In genomic region chr9:135655317-135656003, GRCh38 we compare ENCODE assay signal across 17 cellular contexts. TPM values are rescaled to one million over a fixed set of nuclear protein-coding genes. Genes with fewer than 3 reads are reported as not detected.
DNase-seq lines count a peak whose midpoint lies in the region; ATAC-seq and TF ChIP-seq lines count a peak whose summit lies in the region.
"Had no signal": no experiment of that assay in that cellular context is flagged by ENCODE, and none has a peak within 500 bp of the region (broad histone marks: within the 10 kb centered on the region; RNA-seq: fewer than 3 reads in every experiment).

No MANE protein-coding gene starts in this region.

- CTCF ChIA-PET in SK-N-SH (lab: Yijun Ruan, JAX), result no interaction called here

- no peaks in the 10 kb centered on the region for H3K9me2 ChIP-seq in SK-N-SH

- no peak overlapping the region for H3K9ac ChIP-seq in SK-N-SH
- H3K9ac ChIP-seq: BLaER1 treated with 17β-estradiol and CSF1 and Interleukin-3, amounts not matched to agents 10 nM and 100 nM; GM23248 had no signal

- H3K4me2 ChIP-seq in SK-N-SH, result no peak overlapping the region

- H3K36me3 Mint-ChIP-seq in natural killer cell treated with Interleukin-12 subunit alpha and Interleukin-12 subunit beta and Interleukin-15 and Interleukin-18, amount 100 ng/mL, for 72 hours, result peaks cover 1% of the 10 kb centered on the region
- no peaks in the 10 kb centered on the region for H3K36me3 Mint-ChIP-seq in stimulated activated memory B cell treated with anti-CD40 and anti-IgM and Interleukin-4, amounts not matched to agents 10 μg/mL and 1 μg/mL and 100 μg/mL, for 72 hours

- H3K9me3 ChIP-seq in SK-N-SH, result no peaks in the 10 kb centered on the region

- H3K4me1 Mint-ChIP-seq in natural killer cell treated with Interleukin-12 subunit alpha and Interleukin-12 subunit beta and Interleukin-15 and Interleukin-18, amount 100 ng/mL, for 72 hours (ENCODE audit: low read depth in 2 of 2), result no peaks in the 10 kb centered on the region
- no peaks in the 10 kb centered on the region for H3K4me1 Mint-ChIP-seq in stimulated activated memory B cell treated with anti-CD40 and anti-IgM and Interleukin-4, amounts not matched to agents 10 μg/mL and 1 μg/mL and 100 μg/mL, for 72 hours

- intact Hi-C loops in left ventricle myocardium superior (cut with micrococcal nuclease), result no loop called here

- no peak overlapping the region for H3K4me3 Mint-ChIP-seq in natural killer cell treated with Interleukin-12 subunit alpha and Interleukin-12 subunit beta and Interleukin-15 and Interleukin-18, amount 100 ng/mL, for 72 hours
- no peak overlapping the region for H3K4me3 Mint-ChIP-seq in stimulated activated memory B cell treated with anti-CD40 and anti-IgM and Interleukin-4, amounts not matched to agents 10 μg/mL and 1 μg/mL and 100 μg/mL, for 72 hours
- H3K4me3 Mint-ChIP-seq: CD4-positive, alpha-beta T cell had no signal

- H3K27ac Mint-ChIP-seq in natural killer cell treated with Interleukin-12 subunit alpha and Interleukin-12 subunit beta and Interleukin-15 and Interleukin-18, amount 100 ng/mL, for 72 hours, result no peak overlapping the region
- no peak overlapping the region for H3K27ac Mint-ChIP-seq in stimulated activated memory B cell treated with anti-CD40 and anti-IgM and Interleukin-4, amounts not matched to agents 10 μg/mL and 1 μg/mL and 100 μg/mL, for 72 hours
- H3K27ac Mint-ChIP-seq: CD4-positive, alpha-beta T cell had no signal

- 45% methylated on average over 10 of the region's 18 CpGs for WGBS in SK-N-SH (ENCODE audit: low lambda C conversion rate)

- H3K4me3 ChIP-seq in SK-N-SH (ENCODE audit: low read depth in 2 of 2, low read length in 1 of 2) (no peak overlapping the region), coronary artery (no peak overlapping the region)
- H3K4me3 ChIP-seq: BLaER1 treated with 17β-estradiol and CSF1 and Interleukin-3, amounts not matched to agents 10 nM and 100 nM; GM23248 had no signal

- no peak overlapping the region for H2AFZ ChIP-seq in SK-N-SH (ENCODE audit: low read depth)
- H2AFZ ChIP-seq: GM23248 had no signal

- POLR2A ChIA-PET in SK-N-SH (lab: Yijun Ruan, JAX), result no interaction called here

- H3K79me2 ChIP-seq in SK-N-SH (ENCODE audit: insufficient read depth), result no peaks in the 10 kb centered on the region

- no peaks in the 10 kb centered on the region for H3K36me3 ChIP-seq in SK-N-SH (replicated peaks in 1 of 2; ENCODE audit: control insufficient read depth in 1 of 2, insufficient read depth in 2 of 2, low read length in 1 of 2)
- H3K36me3 ChIP-seq: BLaER1 treated with 17β-estradiol and CSF1 and Interleukin-3, amounts not matched to agents 10 nM and 100 nM had no signal

- peaks cover 3 to 11% of the 10 kb centered on the region in 2 donors for H3K27me3 Mint-ChIP-seq in natural killer cell treated with Interleukin-12 subunit alpha and Interleukin-12 subunit beta and Interleukin-15 and Interleukin-18, amount 100 ng/mL, for 72 hours
- H3K27me3 Mint-ChIP-seq in stimulated activated memory B cell treated with anti-CD40 and anti-IgM and Interleukin-4, amounts not matched to agents 10 μg/mL and 1 μg/mL and 100 μg/mL, for 72 hours, result peaks cover 27% of the 10 kb centered on the region

- no peaks in the 10 kb centered on the region; a peak in 1 of 4 replicates for H3K4me1 ChIP-seq in SK-N-SH (ENCODE audit: control insufficient read depth in 1 of 2, insufficient read depth in 2 of 2, low read depth in 1 of 2, low read length in 1 of 2)

- no peak for TF ChIP-seq CTCF in SK-N-SH (IDR thresholded peaks at IDR 0.05)
- TF ChIP-seq CTCF in coronary artery (IDR thresholded peaks at IDR 0.05), result no peak

- TF ChIP-seq EP300 in SK-N-SH (IDR thresholded peaks at IDR 0.05; ENCODE audit: borderline replicate concordance in 1 of 2, low read depth in 1 of 2, low read length in 1 of 2), result no peak

- no peaks in the 10 kb centered on the region for H3F3A ChIP-seq in SK-N-SH (replicated peaks; ENCODE audit: insufficient read depth)

- ATAC-seq in SK-N-SH treated with all-trans-retinoic acid at 6 μM for 48 hours, result no peak
- peak; percentile 32 to 36 for ATAC-seq in natural killer cell treated with Interleukin-12 subunit alpha and Interleukin-12 subunit beta and Interleukin-15 and Interleukin-18, amount 100 ng/mL, for 72 hours
- peak; percentile 36 for ATAC-seq in stimulated activated memory B cell treated with anti-CD40 and anti-IgM and Interleukin-4, amounts not matched to agents 10 μg/mL and 1 μg/mL and 100 μg/mL, for 72 hours
- no peak for ATAC-seq in left ventricle myocardium superior

- H4K20me1 ChIP-seq in SK-N-SH (ENCODE audit: insufficient read depth), result no peaks in the 10 kb centered on the region
- H4K20me1 ChIP-seq: BLaER1 treated with 17β-estradiol and CSF1 and Interleukin-3, amounts not matched to agents 10 nM and 100 nM had no signal

- TF ChIP-seq RAD21 in SK-N-SH (IDR thresholded peaks at IDR 0.05; ENCODE audit: low read length), result no peak

- peaks cover 1% of the 10 kb centered on the region for H3K9me3 Mint-ChIP-seq in natural killer cell treated with Interleukin-12 subunit alpha and Interleukin-12 subunit beta and Interleukin-15 and Interleukin-18, amount 100 ng/mL, for 72 hours
- H3K9me3 Mint-ChIP-seq in stimulated activated memory B cell treated with anti-CD40 and anti-IgM and Interleukin-4, amounts not matched to agents 10 μg/mL and 1 μg/mL and 100 μg/mL, for 72 hours, result peaks cover under 1% of the 10 kb centered on the region
- H3K9me3 Mint-ChIP-seq: CD4-positive, alpha-beta T cell had no signal

- no peaks in the 10 kb centered on the region for H3K27me3 ChIP-seq in SK-N-SH (ENCODE audit: insufficient read depth)
- H3K27me3 ChIP-seq: BLaER1 treated with 17β-estradiol and CSF1 and Interleukin-3, amounts not matched to agents 10 nM and 100 nM had no signal

- DNase-seq in SK-N-SH, result peak; percentile 34
- peak; percentile 69 for DNase-seq in coronary artery (ENCODE audit: low spot score)
- DNase-seq in natural killer cell treated with Interleukin-12 subunit alpha and Interleukin-12 subunit beta and Interleukin-15 and Interleukin-18, amount 100 ng/mL, for 72 hours (ENCODE audit: low spot score), result no peak
- no peak for DNase-seq in GM19238 (ENCODE audit: insufficient read length, low spot score)
- no peak for DNase-seq in left ventricle myocardium superior
- DNase-seq in NCI-H2029 treated with DMSO at 0.1 percent for 48 hours (lab: John Stamatoyannopoulos, UW), result no peak
- DNase-seq: CD4-positive, alpha-beta T cell; DMS153; DMS79 treated with DMSO at 0.1 percent for 48 hours; GDM1; GM23248; IMR-90 had no signal

- H3K27ac ChIP-seq in SK-N-SH (ENCODE audit: low read depth in 2 of 2, low read length in 1 of 2), result no peak overlapping the region
- H3K27ac ChIP-seq in coronary artery, result no peak overlapping the region
- H3K27ac ChIP-seq: 22Rv1; BLaER1 treated with 17β-estradiol and CSF1 and Interleukin-3, amounts not matched to agents 10 nM and 100 nM; GM23248 had no signal

TF ChIP-seq in SK-N-SH, 30 proteins besides CTCF, POLR2A, EP300 and RAD21 (continues in another document):
- TF ChIP-seq IRF3 (IDR thresholded peaks at IDR 0.05; ENCODE audit: low read depth, low read length) (no peak), NFIC (IDR thresholded peaks at IDR 0.05; ENCODE audit: borderline replicate concordance) (no peak), RXRA (IDR thresholded peaks at IDR 0.05; ENCODE audit: borderline replicate concordance, low read depth) (no peak)

TF ChIP-seq in SK-N-SH treated with all-trans-retinoic acid at 6 μM for 48 hours, 23 proteins besides CTCF, POLR2A, EP300 and RAD21 (continues in another document):
- no peak for TF ChIP-seq TSHZ2 (CRISPR knock-in tag; IDR thresholded peaks at IDR 0.05)

RNA-seq across cellular contexts. Expression of gene LCN9, which starts 7.6 kb away (rescaled TPM):
- not detected in 2 replicates for polyA plus RNA-seq in SK-N-SH (2012; rRNA removed)
- not detected in 2 replicates for polyA plus RNA-seq in SK-N-SH (2012; cell fraction: cytosol; rRNA removed)
- polyA plus RNA-seq in SK-N-SH (2012; cell fraction: nucleus; rRNA removed), result not detected in 2 replicates
- total RNA-seq in natural killer cell treated with Interleukin-12 subunit alpha and Interleukin-12 subunit beta and Interleukin-15 and Interleukin-18, amount 100 ng/mL, for 72 hours, result not detected
- not detected for total RNA-seq in left ventricle myocardium superior
- total RNA-seq: CD4-positive, alpha-beta T cell; GM23248; HT-29; IMR-90 had no signal
- polyA plus RNA-seq: GM23248, IMR-90 had no signal

RNA-seq across cellular contexts. Expression of gene GLT6D1, which starts 16.1 kb away (rescaled TPM):
- not detected in 2 replicates for polyA plus RNA-seq in SK-N-SH (2012; rRNA removed)
- not detected in 2 replicates for polyA plus RNA-seq in SK-N-SH (2012; cell fraction: cytosol; rRNA removed)
- not detected in 2 replicates for polyA plus RNA-seq in SK-N-SH (2012; cell fraction: nucleus; rRNA removed)
- not detected for total RNA-seq in natural killer cell treated with Interleukin-12 subunit alpha and Interleukin-12 subunit beta and Interleukin-15 and Interleukin-18, amount 100 ng/mL, for 72 hours
- not detected for total RNA-seq in left ventricle myocardium superior
- total RNA-seq: CD4-positive, alpha-beta T cell; GM23248; HT-29; IMR-90 had no signal
- polyA plus RNA-seq: GM23248, IMR-90 had no signal

RNA-seq across cellular contexts. Expression of gene SOHLH1, which starts 43.8 kb away (rescaled TPM):
- not detected in 2 replicates for polyA plus RNA-seq in SK-N-SH (2012; rRNA removed)
- polyA plus RNA-seq in SK-N-SH (2012; cell fraction: cytosol; rRNA removed), result not detected in 2 replicates
- polyA plus RNA-seq in SK-N-SH (2012; cell fraction: nucleus; rRNA removed), result not detected in 2 replicates
- not detected for total RNA-seq in natural killer cell treated with Interleukin-12 subunit alpha and Interleukin-12 subunit beta and Interleukin-15 and Interleukin-18, amount 100 ng/mL, for 72 hours
- total RNA-seq in left ventricle myocardium superior, result not detected
- total RNA-seq: CD4-positive, alpha-beta T cell; GM23248; HT-29; IMR-90 had no signal
- polyA plus RNA-seq: GM23248, IMR-90 had no signal

RNA-seq across cellular contexts. Expression of gene KCNT1, which starts 46.5 kb away (rescaled TPM):
- 0.08 and 0.26 TPM in 2 replicates for polyA plus RNA-seq in SK-N-SH (2012; rRNA removed)
- 0.15 and 0.31 TPM in 2 replicates for polyA plus RNA-seq in SK-N-SH (2012; cell fraction: cytosol; rRNA removed)
- polyA plus RNA-seq in SK-N-SH (2012; cell fraction: nucleus; rRNA removed), result 0.89 and 1.3 TPM in 2 replicates
- not detected for total RNA-seq in natural killer cell treated with Interleukin-12 subunit alpha and Interleukin-12 subunit beta and Interleukin-15 and Interleukin-18, amount 100 ng/mL, for 72 hours
- total RNA-seq in left ventricle myocardium superior, result 3.1 TPM
- total RNA-seq: GM23248, HT-29, IMR-90 had no signal
- polyA plus RNA-seq: GM23248, IMR-90 had no signal

Comparison
In these comparisons a context has a peak if more than half of its experiments do, and no peak if none do; other contexts are left out.
1. DNase-seq: peak in SK-N-SH (single experiment) and coronary artery (single experiment); none in natural killer cell treated with Interleukin-12 subunit alpha and Interleukin-12 subunit beta and Interleukin-15 and Interleukin-18, amount 100 ng/mL, for 72 hours (single experiment), GM19238 (single experiment), left ventricle myocardium superior (single experiment) and NCI-H2029 treated with DMSO at 0.1 percent for 48 hours (single experiment).
2. ATAC-seq: peak in natural killer cell treated with Interleukin-12 subunit alpha and Interleukin-12 subunit beta and Interleukin-15 and Interleukin-18, amount 100 ng/mL, for 72 hours (2 of 2) and stimulated activated memory B cell treated with anti-CD40 and anti-IgM and Interleukin-4, amounts not matched to agents 10 μg/mL and 1 μg/mL and 100 μg/mL, for 72 hours (single experiment); none in SK-N-SH treated with all-trans-retinoic acid at 6 μM for 48 hours (single experiment) and left ventricle myocardium superior (single experiment).